21 cellular contexts compared by ENCODE assay signal in genomic region chr1:44219301-44219626, GRCh38.
"Had no signal": no experiment of that assay in that cellular context is flagged by ENCODE, and none has a peak within 500 bp of the region (broad histone marks: within the 10 kb centered on the region; RNA-seq: fewer than 3 reads in every experiment).

No MANE protein-coding gene starts in this region.

- H3K27ac ChIP-seq: SJCRH30 had no signal

- DNase-seq: Karpas-422, KG1, MM.1S, NCI-H1092 treated with DMSO at 0.1 percent for 48 hours, NCI-H1436, NCI-H187, NCI-H2029, NCI-H2081 treated with DMSO at 0.1 percent for 48 hours, NCI-H2171, NCI-H226, NCI-H446, NCI-H510A, NCI-H524 treated with DMSO at 0.1 percent for 48 hours, NCI-H69, NCI-H774, PC-3, SHP77 treated with DMSO at 0.1 percent for 48 hours, SJCRH30 had no signal

- H3K4me1 ChIP-seq: SJCRH30 had no signal

- H3K27me3 ChIP-seq: SJCRH30 had no signal

- ATAC-seq: Panc1, PC-3, Right ventricle myocardium inferior, SK-N-SH treated with all-trans-retinoic acid at 6 μM for 48 hours had no signal

- H3K4me3 ChIP-seq: SJCRH30 had no signal

- H3K9me3 ChIP-seq: SJCRH30 had no signal
